ENCODE assay signal across 12 cellular contexts in genomic region chr2:224958466-224958857, GRCh38.
DNase-seq lines count a peak whose midpoint lies in the region; ATAC-seq and TF ChIP-seq lines count a peak whose summit lies in the region.
"Had no signal": no experiment of that assay in that cellular context is flagged by ENCODE, and none has a peak within 500 bp of the region (broad histone marks: within the 10 kb centered on the region; RNA-seq: fewer than 3 reads in every experiment).

No MANE protein-coding gene starts in this region.

- no peak overlapping the region for H3K27ac ChIP-seq in thoracic aorta
- no peak overlapping the region for H3K27ac ChIP-seq in right cardiac atrium (ENCODE audit: low read length)
- H3K27ac ChIP-seq: right atrium auricular region had no signal

- peaks cover 76% of the 10 kb centered on the region for H3K4me1 Mint-ChIP-seq in activated CD8-positive, alpha-beta memory T cell treated with anti-CD3 and anti-CD28 coated beads, Interleukin-2, amount 10 ng/mL, durations not matched to agents 7 days and 5 days

- no peak overlapping the region for H3K4me3 Mint-ChIP-seq in activated CD8-positive, alpha-beta memory T cell treated with anti-CD3 and anti-CD28 coated beads, Interleukin-2, amount 10 ng/mL, durations not matched to agents 7 days and 5 days

- H3K36me3 ChIP-seq in thoracic aorta, result no peaks in the 10 kb centered on the region
- H3K36me3 ChIP-seq: right atrium auricular region had no signal

- no peaks in the 10 kb centered on the region for H3K27me3 ChIP-seq in thoracic aorta (replicated peaks; ENCODE audit: insufficient read depth)
- no peaks in the 10 kb centered on the region for H3K27me3 ChIP-seq in right cardiac atrium (ENCODE audit: control insufficient read depth, insufficient read depth)
- H3K27me3 ChIP-seq: right atrium auricular region had no signal

- CTCF ChIA-PET in activated CD8-positive, alpha-beta memory T cell treated with anti-CD3 and anti-CD28 coated beads, Interleukin-2, amount 10 ng/mL, durations not matched to agents 7 days and 5 days (lab: Charles Lee), result interaction anchor here (1.3 to 2.5 kb wide), 2 partner anchors 8 to 44 kb away, joined by 3 to 5 read pairs; no protein-coding TSS in a partner anchor

- peak overlapping the region; percentile 3 for H3K4me3 ChIP-seq in thoracic aorta
- no peak overlapping the region for H3K4me3 ChIP-seq in right cardiac atrium (ENCODE audit: low read length)
- H3K4me3 ChIP-seq: right atrium auricular region had no signal

- H3K4me1 ChIP-seq in thoracic aorta (ENCODE audit: control insufficient read depth in 1 of 2, low read depth in 2 of 2) (peaks cover 15 to 43% of the 10 kb centered on the region in 2 donors), right cardiac atrium (ENCODE audit: control insufficient read depth, insufficient read depth, low read length) (peaks cover 2% of the 10 kb centered on the region)
- H3K4me1 ChIP-seq: right atrium auricular region had no signal

- no peaks in the 10 kb centered on the region for H3K9me3 ChIP-seq in thoracic aorta
- H3K9me3 ChIP-seq in right cardiac atrium (ENCODE audit: control insufficient read depth, low read length), result no peaks in the 10 kb centered on the region
- H3K9me3 ChIP-seq: right atrium auricular region had no signal

- peak overlapping the region; percentile 31 for H3K27ac Mint-ChIP-seq in activated CD8-positive, alpha-beta memory T cell treated with anti-CD3 and anti-CD28 coated beads, Interleukin-2, amount 10 ng/mL, durations not matched to agents 7 days and 5 days

- H3K27me3 Mint-ChIP-seq in activated CD8-positive, alpha-beta memory T cell treated with anti-CD3 and anti-CD28 coated beads, Interleukin-2, amount 10 ng/mL, durations not matched to agents 7 days and 5 days, result no peaks in the 10 kb centered on the region

- intact Hi-C loops in right cardiac atrium (cut with DNase I), result no loop called here

- no peak for ATAC-seq in activated CD8-positive, alpha-beta memory T cell treated with anti-CD3 and anti-CD28 coated beads, Interleukin-2, amount 10 ng/mL, durations not matched to agents 7 days and 5 days
- ATAC-seq in SK-N-SH treated with all-trans-retinoic acid at 6 μM for 48 hours, result peak; percentile 84
- ATAC-seq in thoracic aorta (ENCODE audit: insufficient number of reproducible peaks, low FRiP score, low read depth), result no peak
- ATAC-seq in right cardiac atrium, result no peak
- no peak for ATAC-seq in GM21515 (IDR thresholded peaks at IDR 0.05; ENCODE audit: unreplicated experiment)
- ATAC-seq: Panc1 had no signal

- 58% methylated on average over 3 of the region's 3 CpGs for WGBS in right cardiac atrium

- H3K9me3 Mint-ChIP-seq in activated CD8-positive, alpha-beta memory T cell treated with anti-CD3 and anti-CD28 coated beads, Interleukin-2, amount 10 ng/mL, durations not matched to agents 7 days and 5 days (ENCODE audit: low read depth), result no peaks in the 10 kb centered on the region

- DNase-seq in activated CD8-positive, alpha-beta memory T cell treated with anti-CD3 and anti-CD28 coated beads, Interleukin-2, amount 10 ng/mL, durations not matched to agents 7 days and 5 days, result no peak
- DNase-seq in activated CD8-positive, alpha-beta memory T cell treated with anti-CD3 and anti-CD28 coated beads, Interleukin-2, amount 50 U/mL, for 48 hours, result no peak
- DNase-seq in foreskin melanocyte, result peak; percentile 77
- no peak for DNase-seq in thoracic aorta (ENCODE audit: low spot score)
- no peak for DNase-seq in GM20000 (ENCODE audit: low spot score)
- DNase-seq in right cardiac atrium, result no peak
- DNase-seq: activated CD8-positive, alpha-beta memory T cell treated with anti-CD3 and anti-CD28 coated beads, Interleukin-2, amount 50 U/mL, for 4 hours; NCI-H345 had no signal

- peaks cover 26% of the 10 kb centered on the region for H3K36me3 Mint-ChIP-seq in activated CD8-positive, alpha-beta memory T cell treated with anti-CD3 and anti-CD28 coated beads, Interleukin-2, amount 10 ng/mL, durations not matched to agents 7 days and 5 days

- TF ChIP-seq CTCF in thoracic aorta (IDR thresholded peaks at IDR 0.05), result no peak
- TF ChIP-seq CTCF in GM20000 (IDR thresholded peaks at IDR 0.05; ENCODE audit: extremely low read depth, missing control alignments), result no peak

TF ChIP-seq in SK-N-SH treated with all-trans-retinoic acid at 6 μM for 48 hours, 23 proteins besides CTCF, POLR2A, EP300 and RAD21:
- TF ChIP-seq CSDC2 (CRISPR knock-in tag; IDR thresholded peaks at IDR 0.05), result no peak
- TF ChIP-seq ZFP30 (CRISPR knock-in tag; IDR thresholded peaks at IDR 0.05), result no peak
- TF ChIP-seq ZNF565 (CRISPR knock-in tag; conservative IDR thresholded peaks at IDR 0.05; ENCODE audit: low read depth), result no peak
